9 cellular contexts compared by ENCODE assay signal in the genomic region with DNA sequence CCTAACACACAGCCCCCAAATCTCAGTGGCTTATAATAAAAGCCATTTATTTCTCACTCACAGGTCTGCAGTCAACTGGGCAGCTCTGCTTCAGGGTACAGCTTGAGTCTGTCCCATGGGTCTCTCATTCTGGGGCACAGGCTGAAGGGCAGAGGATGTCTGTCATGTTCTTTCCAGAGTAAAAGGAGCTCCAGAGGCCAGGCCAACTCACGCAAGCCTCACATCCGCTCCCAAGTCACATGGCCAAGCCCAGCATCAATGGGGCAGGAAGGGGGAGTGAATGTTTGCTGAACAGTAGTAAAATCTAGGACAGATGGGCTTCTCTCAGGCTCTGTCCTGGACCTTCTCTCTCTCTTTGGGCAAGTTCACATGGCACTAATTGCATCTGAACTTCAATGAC. TPM values are rescaled to one million over a fixed set of nuclear protein-coding genes. Genes with fewer than 3 reads are reported as not detected.
DNase-seq lines count a peak whose midpoint lies in the region; ATAC-seq, FAIRE-seq and TF ChIP-seq lines count a peak whose summit lies in the region.
"Had no signal": no experiment of that assay in that cellular context is flagged by ENCODE, and none has a peak within 500 bp of the region (broad histone marks: within the 10 kb centered on the region; RNA-seq: fewer than 3 reads in every experiment).

No MANE protein-coding gene starts in this region.

- peak overlapping the region in 1 of 2 donors; percentile 40 for H3K27ac ChIP-seq in left lung

- peaks cover 0 to 24% of the 10 kb centered on the region in 2 donors for H3K4me1 ChIP-seq in left lung

- in situ Hi-C loops in astrocyte of the spinal cord (cut with HindIII; ENCODE audit: low sequenced_read_pairs): no loop called here

- peak; percentile 62 for ATAC-seq in Right ventricle myocardium superior (ENCODE audit: poor library complexity)
- ATAC-seq in Right ventricle myocardium inferior: no peak
- ATAC-seq in left lung: peak; percentile 39
- ATAC-seq in GM18870 (IDR thresholded peaks at IDR 0.05; ENCODE audit: unreplicated experiment): no peak
- no peak for ATAC-seq in GM21390 (IDR thresholded peaks at IDR 0.05; ENCODE audit: unreplicated experiment)

- no peaks in the 10 kb centered on the region for H3K9me3 ChIP-seq in left lung

- H3K4me3 ChIP-seq in astrocyte of the spinal cord (ENCODE audit: low read depth, low read length): no peak overlapping the region
- no peak overlapping the region for H3K4me3 ChIP-seq in left lung

- peak; percentile 46 for FAIRE-seq in urothelium cell line (lab: Jason Lieb, UNC)
- FAIRE-seq: G401.6 had no signal

- H3K27me3 ChIP-seq in left lung: no peaks in the 10 kb centered on the region

- no peak for TF ChIP-seq CTCF in astrocyte of the spinal cord (IDR thresholded peaks at IDR 0.05; ENCODE audit: low read depth, low read length)
- no peak for TF ChIP-seq CTCF in left lung (IDR thresholded peaks at IDR 0.05)

- DNase-seq in Right ventricle myocardium superior (peak; percentile 61), Right ventricle myocardium inferior (ENCODE audit: missing footprints) (no peak), astrocyte of the spinal cord (ENCODE audit: low read depth, low spot score) (peak; percentile 30), left lung (no peak), urothelium cell line (ENCODE audit: low spot score) (no peak), NCI-H345 treated with DMSO at 0.1 percent for 48 hours (lab: John Stamatoyannopoulos, UW; ENCODE audit: unreplicated experiment) (no peak)

- intact Hi-C loops in Right ventricle myocardium superior (cut with DNase I): no loop called here
- intact Hi-C loops in Right ventricle myocardium inferior (cut with DNase I): no loop called here
- intact Hi-C loops in left lung (cut with DNase I): no loop called here

- no peaks in the 10 kb centered on the region for H3K36me3 ChIP-seq in left lung

RNA-seq across cellular contexts. Expression of gene SSBP3, which starts 7.1 kb away (rescaled TPM):
- 49.1 TPM for total RNA-seq in Right ventricle myocardium superior
- 53.6 TPM for total RNA-seq in Right ventricle myocardium inferior
- total RNA-seq in left lung: 10 to 100 TPM; 33.0 to 35.2 TPM

Comparison
In these comparisons a context has a peak if more than half of its experiments do, and no peak if none do; other contexts are left out.
1. ATAC-seq: peak in Right ventricle myocardium superior (single experiment) and left lung (single experiment); none in Right ventricle myocardium inferior (single experiment), GM18870 (single experiment) and GM21390 (single experiment).
2. DNase-seq: peak in Right ventricle myocardium superior (single experiment) and astrocyte of the spinal cord (single experiment); none in Right ventricle myocardium inferior (single experiment), left lung (0 of 2), urothelium cell line (single experiment) and NCI-H345 treated with DMSO at 0.1 percent for 48 hours (single experiment).